In the genomic region with DNA sequence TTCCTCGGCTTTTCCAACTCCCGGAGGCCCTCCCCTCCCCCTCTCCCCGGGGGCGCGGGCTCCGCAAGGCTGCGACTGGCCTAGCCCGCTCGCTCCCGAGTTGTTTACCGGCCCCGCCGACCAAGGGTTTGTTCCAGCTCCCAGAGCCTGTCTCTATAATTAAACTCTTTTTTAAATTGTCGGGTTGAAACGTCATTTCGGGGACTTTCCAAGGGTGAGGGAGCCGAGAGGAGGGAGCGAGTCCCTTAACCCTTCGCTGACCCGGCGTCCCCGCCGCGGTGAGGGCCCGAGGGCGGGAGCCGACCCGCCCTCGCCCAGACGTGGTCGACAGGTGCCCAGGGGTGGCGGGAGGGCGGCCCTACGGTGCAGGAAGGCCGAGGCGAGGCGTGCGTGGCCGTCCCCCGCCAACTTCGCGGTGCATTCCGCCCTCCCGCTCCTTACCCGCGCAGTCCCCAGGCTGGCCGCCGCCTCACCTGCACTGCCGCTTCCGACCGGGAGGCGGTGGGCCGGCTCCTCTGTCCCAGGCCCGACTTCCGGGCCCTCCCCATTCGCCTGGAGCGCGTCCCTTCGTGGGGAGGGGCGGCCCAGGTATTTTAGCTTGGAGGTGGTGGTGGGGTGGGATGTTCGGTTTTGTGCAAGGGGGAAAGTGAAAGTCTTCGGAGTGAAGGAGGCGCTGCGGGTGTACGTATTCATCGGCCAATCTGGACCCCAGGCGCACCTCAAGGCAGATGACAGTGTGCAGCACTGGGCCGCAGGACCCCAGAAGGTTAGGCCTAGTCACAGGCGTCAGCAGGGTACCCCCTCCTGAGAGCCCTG, we compare ENCODE assay signal across 8 cellular contexts. TPM values are rescaled to one million over a fixed set of nuclear protein-coding genes. Genes with fewer than 3 reads are reported as not detected.
DNase-seq lines count a peak whose midpoint lies in the region; ATAC-seq lines count a peak whose summit lies in the region.

No MANE protein-coding gene starts in this region.

- H3K27me3 Mint-ChIP-seq in activated CD8-positive, alpha-beta memory T cell treated with anti-CD3 and anti-CD28 coated beads, Interleukin-2, amount 10 ng/mL, durations not matched to agents 7 days and 5 days: no peaks in the 10 kb centered on the region

- peaks cover 33% of the 10 kb centered on the region for H3K4me1 Mint-ChIP-seq in activated CD8-positive, alpha-beta memory T cell treated with anti-CD3 and anti-CD28 coated beads, Interleukin-2, amount 10 ng/mL, durations not matched to agents 7 days and 5 days

- peak overlapping the region; percentile 12 for H3K4me3 ChIP-seq in endocrine pancreas (ENCODE audit: control insufficient read depth, insufficient read depth, low read length)

- H3K9ac ChIP-seq in endocrine pancreas (ENCODE audit: control insufficient read depth, insufficient read depth, low read length): peak overlapping the region; percentile 84

- CTCF ChIA-PET in activated CD8-positive, alpha-beta memory T cell treated with anti-CD3 and anti-CD28 coated beads, Interleukin-2, amount 10 ng/mL, durations not matched to agents 7 days and 5 days (lab: Charles Lee): interaction anchor here (0.9 to 4.8 kb wide), 7 partner anchors 8 to 548 kb away, joined by 3 to 74 read pairs (median 7); no protein-coding TSS in a partner anchor

- no peaks in the 10 kb centered on the region for H3K36me3 ChIP-seq in endocrine pancreas (ENCODE audit: control insufficient read depth, insufficient read depth, low read length)

- DNase-seq in NCI-H748 (lab: John Stamatoyannopoulos, UW; ENCODE audit: unreplicated experiment): peak; percentile 43
- no peak for DNase-seq in NCI-H748 treated with DMSO at 0.1 percent for 48 hours (lab: John Stamatoyannopoulos, UW)
- peak; percentile 69 for DNase-seq in NCI-H2196 treated with DMSO at 0.1 percent for 48 hours (lab: John Stamatoyannopoulos, UW; ENCODE audit: unreplicated experiment)
- peak; percentile 85 for DNase-seq in activated CD8-positive, alpha-beta memory T cell treated with anti-CD3 and anti-CD28 coated beads, Interleukin-2, amount 10 ng/mL, durations not matched to agents 7 days and 5 days
- DNase-seq in midbrain (lab: John Stamatoyannopoulos, UW): peak; percentile 69
- peak; percentile 81 for DNase-seq in stimulated activated CD8-positive, alpha-beta memory T cell treated with anti-CD3 and anti-CD28 coated beads, Interleukin-4, amount 100 ng/mL, for 48 hours

- no peaks in the 10 kb centered on the region for H3K27me3 ChIP-seq in endocrine pancreas (ENCODE audit: control insufficient read depth, insufficient read depth, low read length)

- H3K4me3 Mint-ChIP-seq in activated CD8-positive, alpha-beta memory T cell treated with anti-CD3 and anti-CD28 coated beads, Interleukin-2, amount 10 ng/mL, durations not matched to agents 7 days and 5 days: peak overlapping the region; percentile 87

- H3K9me3 Mint-ChIP-seq in activated CD8-positive, alpha-beta memory T cell treated with anti-CD3 and anti-CD28 coated beads, Interleukin-2, amount 10 ng/mL, durations not matched to agents 7 days and 5 days (ENCODE audit: low read depth): no peaks in the 10 kb centered on the region

- no peaks in the 10 kb centered on the region for H3K4me1 ChIP-seq in endocrine pancreas (ENCODE audit: control insufficient read depth, insufficient read depth, low read length)

- peak overlapping the region; percentile 100 for H3K27ac Mint-ChIP-seq in activated CD8-positive, alpha-beta memory T cell treated with anti-CD3 and anti-CD28 coated beads, Interleukin-2, amount 10 ng/mL, durations not matched to agents 7 days and 5 days

- ATAC-seq in HG02678 (IDR thresholded peaks at IDR 0.05; ENCODE audit: unreplicated experiment): peak; percentile 45
- peak; percentile 52 for ATAC-seq in activated CD8-positive, alpha-beta memory T cell treated with anti-CD3 and anti-CD28 coated beads, Interleukin-2, amount 10 ng/mL, durations not matched to agents 7 days and 5 days

- H3K9me3 ChIP-seq in endocrine pancreas (ENCODE audit: control insufficient read depth, low read length): no peaks in the 10 kb centered on the region

- peaks cover 16% of the 10 kb centered on the region for H3K36me3 Mint-ChIP-seq in activated CD8-positive, alpha-beta memory T cell treated with anti-CD3 and anti-CD28 coated beads, Interleukin-2, amount 10 ng/mL, durations not matched to agents 7 days and 5 days

RNA-seq across cellular contexts. Expression of a gene that starts 2.9 kb away (rescaled TPM):
- total RNA-seq in activated CD8-positive, alpha-beta memory T cell treated with anti-CD3 and anti-CD28 coated beads, Interleukin-2, amount 10 ng/mL, durations not matched to agents 7 days and 5 days: 10 to 100 TPM; 53.6 to 85.6 TPM
